ENCODE assay signal across 15 cellular contexts in the genomic region with DNA sequence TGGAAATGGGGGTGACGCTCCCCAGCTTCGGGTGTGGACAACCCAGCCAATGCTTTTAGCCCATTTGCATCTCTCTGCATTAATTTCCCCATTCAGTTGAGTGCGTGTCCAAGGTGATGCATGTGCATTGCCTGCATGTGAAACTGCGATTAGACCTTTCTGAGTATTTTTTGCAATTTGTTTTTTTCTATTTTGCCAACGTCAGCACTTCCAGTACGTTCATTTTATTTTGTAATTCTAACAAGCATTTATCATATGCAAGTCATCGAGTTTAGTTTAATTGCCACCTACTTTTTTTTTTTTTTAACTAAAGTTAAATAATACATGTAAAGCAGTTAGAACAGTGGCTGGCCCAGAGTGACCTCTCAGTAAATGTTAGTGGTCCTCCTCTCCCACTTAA. TPM values are rescaled to one million over a fixed set of nuclear protein-coding genes. Genes with fewer than 3 reads are reported as not detected.
DNase-seq lines count a peak whose midpoint lies in the region; ATAC-seq and TF ChIP-seq lines count a peak whose summit lies in the region.
"Had no signal": no experiment of that assay in that cellular context is flagged by ENCODE, and none has a peak within 500 bp of the region (broad histone marks: within the 10 kb centered on the region; RNA-seq: fewer than 3 reads in every experiment).

No MANE protein-coding gene starts in this region.

- TF ChIP-seq CTCF in chondrocyte (IDR thresholded peaks at IDR 0.05) = no peak

- no peak overlapping the region for H3K4me3 ChIP-seq in HAP-1
- H3K4me3 ChIP-seq: BLaER1 treated with 17β-estradiol and CSF1 and Interleukin-3, amounts not matched to agents 10 nM and 100 nM had no signal

- H3K4me1 ChIP-seq in HAP-1 = no peaks in the 10 kb centered on the region

- in situ Hi-C loops in HAP-1 (cut with MboI; ENCODE audit: low sequenced_read_pairs) = no loop called here

- no peaks in the 10 kb centered on the region for H3K36me3 Mint-ChIP-seq in chondrocyte (ENCODE audit: low read depth)
- H3K36me3 Mint-ChIP-seq: CD4-positive, CD25-positive, alpha-beta regulatory T cell had no signal

- no peak overlapping the region for H3K4me3 Mint-ChIP-seq in chondrocyte (ENCODE audit: unreplicated experiment)
- H3K4me3 Mint-ChIP-seq: CD4-positive, CD25-positive, alpha-beta regulatory T cell had no signal

- DNase-seq in NCI-H526 (lab: John Stamatoyannopoulos, UW) (peak; percentile 17 to 32), NCI-H526 treated with DMSO at 0.1 percent for 48 hours (lab: John Stamatoyannopoulos, UW) (no peak), NCI-H1417 (lab: John Stamatoyannopoulos, UW) (peak in 2 of 3 experiments; percentile 63 to 93), NCI-H774 (lab: John Stamatoyannopoulos, UW) (peak; percentile 55), chondrocyte (ENCODE audit: low spot score) (peak; percentile 19), HAP-1 (ENCODE audit: low spot score in 2 of 2) (no peak)
- DNase-seq: 8988T; ACHN; CD4-positive, CD25-positive, alpha-beta regulatory T cell; DMS53; GF-D8 had no signal

- peaks cover 3% of the 10 kb centered on the region for H3K4me1 Mint-ChIP-seq in chondrocyte (ENCODE audit: low read depth)
- H3K4me1 Mint-ChIP-seq: CD4-positive, CD25-positive, alpha-beta regulatory T cell had no signal

- no peak overlapping the region for H3K27ac Mint-ChIP-seq in chondrocyte (ENCODE audit: unreplicated experiment)
- H3K27ac Mint-ChIP-seq: CD4-positive, CD25-positive, alpha-beta regulatory T cell had no signal

- peaks cover 9% of the 10 kb centered on the region for H3K27me3 ChIP-seq in HAP-1 (ENCODE audit: low read depth)
- H3K27me3 ChIP-seq: BLaER1 treated with 17β-estradiol and CSF1 and Interleukin-3, amounts not matched to agents 10 nM and 100 nM had no signal

- H3K9me3 ChIP-seq in HAP-1 = no peaks in the 10 kb centered on the region
- H3K9me3 ChIP-seq: BLaER1 treated with 17β-estradiol and CSF1 and Interleukin-3, amounts not matched to agents 10 nM and 100 nM had no signal

- H3K36me3 ChIP-seq in HAP-1 (replicated peaks) = no peaks in the 10 kb centered on the region
- H3K36me3 ChIP-seq: BLaER1 treated with 17β-estradiol and CSF1 and Interleukin-3, amounts not matched to agents 10 nM and 100 nM had no signal

- H3K9me3 Mint-ChIP-seq in chondrocyte (ENCODE audit: low read depth) = no peaks in the 10 kb centered on the region

- H3K27me3 Mint-ChIP-seq in chondrocyte (ENCODE audit: low read depth) = peaks cover 67% of the 10 kb centered on the region

- no peak for ATAC-seq in HG03095 (IDR thresholded peaks at IDR 0.05; ENCODE audit: unreplicated experiment)
- ATAC-seq in HG02623 (IDR thresholded peaks at IDR 0.05; ENCODE audit: unreplicated experiment) = no peak

RNA-seq across cellular contexts. Expression of a gene that starts 24.1 kb away (rescaled TPM):
- total RNA-seq in chondrocyte = 8.9 to 19.0 TPM (median 15.2 TPM) in 3 replicates

RNA-seq across cellular contexts. Expression of a gene that starts 40.2 kb away (rescaled TPM):
- 0.02 TPM in 1 of 3 replicates, not detected in the others for total RNA-seq in chondrocyte
- total RNA-seq: H4 had no signal

RNA-seq across cellular contexts. Expression of a gene that starts 57.3 kb away (rescaled TPM):
- total RNA-seq in chondrocyte = 0.24 to 0.37 TPM (median 0.33 TPM) in 3 replicates
- total RNA-seq: CD4-positive, CD25-positive, alpha-beta regulatory T cell had no signal

RNA-seq across cellular contexts. Expression of a gene that starts 57.4 kb away (rescaled TPM):
- 3.6 to 11.6 TPM (median 11.5 TPM) in 3 replicates for total RNA-seq in chondrocyte
- total RNA-seq: CD4-positive, CD25-positive, alpha-beta regulatory T cell had no signal

Comparison
In these comparisons a context has a peak if more than half of its experiments do, and no peak if none do; other contexts are left out.
1. DNase-seq: peak in NCI-H526 (2 of 2), NCI-H1417 (2 of 3), NCI-H774 (single experiment) and chondrocyte (single experiment); none in NCI-H526 treated with DMSO at 0.1 percent for 48 hours (single experiment) and HAP-1 (0 of 2).